ENCODE assay signal across 36 cellular contexts in the genomic region with DNA sequence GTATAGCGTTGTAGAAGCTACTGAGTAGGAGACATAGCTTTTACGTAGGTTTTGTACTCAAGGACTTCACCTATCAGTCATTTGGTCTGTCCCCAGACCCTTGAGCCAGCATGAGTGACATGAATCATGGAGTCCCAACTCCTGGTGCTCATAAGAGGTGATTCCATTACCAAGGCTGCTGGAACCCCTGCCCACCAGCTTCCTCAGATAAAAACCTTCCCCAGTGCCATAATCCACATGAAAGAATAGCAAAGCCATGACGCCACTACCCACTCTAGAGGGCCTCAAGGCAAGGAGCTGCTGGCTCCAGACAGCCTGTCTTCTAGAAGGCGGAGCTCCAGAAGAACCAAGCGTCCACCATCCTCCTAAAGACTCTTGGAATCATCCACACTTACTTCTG.
"Had no signal": no experiment of that assay in that cellular context is flagged by ENCODE, and none has a peak within 500 bp of the region (broad histone marks: within the 10 kb centered on the region; RNA-seq: fewer than 3 reads in every experiment).

No MANE protein-coding gene starts in this region.

- H3K27ac Mint-ChIP-seq: activated B cell treated with CpG ODN at 0.5 μM for 24 hours; activated CD4-positive, alpha-beta memory T cell treated with anti-CD3 and anti-CD28 coated beads for 36 hours; activated CD4-positive, alpha-beta T cell treated with anti-CD3 and anti-CD28 coated beads, Interleukin-2, amount 10 ng/mL, durations not matched to agents 24 days and 14 days; activated CD8-positive, alpha-beta T cell treated with anti-CD3 and anti-CD28 coated beads for 36 hours; activated naive CD4-positive, alpha-beta T cell treated with anti-CD3 and anti-CD28 coated beads for 36 hours; activated naive CD4-positive, alpha-beta T cell treated with anti-CD3 and anti-CD28 coated beads, Interleukin-2, amount 50 U/mL, for 72 hours; activated naive CD8-positive, alpha-beta T cell treated with anti-CD3 and anti-CD28 coated beads for 36 hours; activated T-cell treated with anti-CD3 and anti-CD28 coated beads, Interleukin-2, amount 50 U/mL, for 72 hours; activated T-helper 1 cell treated with anti-CD3 and anti-CD28 coated beads, Interleukin-12 subunit alpha, Interleukin-12 subunit beta, Interleukin-2, Interleukin-4 antibody, amounts not matched to agents 30 ng/mL and 10 ng/mL and 1 ng/mL, durations not matched to agents 14 hours and 24 hours and 36 hours; activated T-helper 17 cell treated with anti-CD3 and anti-CD28 coated beads, Interleukin-2, amount 50 U/mL, for 72 hours; brain; T-helper 1 cell treated with Interleukin-12 subunit alpha and Interleukin-12 subunit beta and Interleukin-4 antibody, amounts not matched to agents 30 μg/mL and 1 μg/mL, for 36 hours; T-helper 2 cell treated with Interferon-gamma antibody and Interleukin-4, amounts not matched to agents 5 μg/mL and 100 μg/mL, for 36 hours had no signal

- H3K4me1 Mint-ChIP-seq: activated B cell treated with CpG ODN at 0.5 μM for 24 hours; activated CD4-positive, alpha-beta T cell treated with anti-CD3 and anti-CD28 coated beads, Interleukin-2, amount 10 ng/mL, durations not matched to agents 24 days and 14 days; activated naive CD8-positive, alpha-beta T cell treated with anti-CD3 and anti-CD28 coated beads for 36 hours; activated T-helper 17 cell treated with anti-CD3 and anti-CD28 coated beads, Interleukin-2, amount 50 U/mL, for 72 hours; brain; central memory CD8-positive, alpha-beta T cell had no signal

- H3K9me3 ChIP-seq: adrenal gland, ascending aorta had no signal

- H3K4me3 ChIP-seq: adrenal gland, ascending aorta, cardiac muscle cell had no signal

- H3K9me3 Mint-ChIP-seq: activated B cell treated with CpG ODN at 0.5 μM for 24 hours; activated CD4-positive, alpha-beta memory T cell treated with anti-CD3 and anti-CD28 coated beads for 36 hours; activated CD4-positive, alpha-beta T cell treated with anti-CD3 and anti-CD28 coated beads, Interleukin-2, amount 10 ng/mL, durations not matched to agents 24 days and 14 days; activated CD8-positive, alpha-beta T cell treated with anti-CD3 and anti-CD28 coated beads for 36 hours; activated naive CD4-positive, alpha-beta T cell treated with anti-CD3 and anti-CD28 coated beads for 36 hours; activated naive CD4-positive, alpha-beta T cell treated with anti-CD3 and anti-CD28 coated beads, Interleukin-2, amount 50 U/mL, for 72 hours; activated naive CD8-positive, alpha-beta T cell treated with anti-CD3 and anti-CD28 coated beads for 36 hours; activated T-cell treated with anti-CD3 and anti-CD28 coated beads, Interleukin-2, amount 50 U/mL, for 4 hours; activated T-cell treated with anti-CD3 and anti-CD28 coated beads, Interleukin-2, amount 50 U/mL, for 72 hours; activated T-helper 1 cell treated with anti-CD3 and anti-CD28 coated beads, Interleukin-12 subunit alpha, Interleukin-12 subunit beta, Interleukin-2, Interleukin-4 antibody, amounts not matched to agents 30 ng/mL and 10 ng/mL and 1 ng/mL, durations not matched to agents 14 hours and 24 hours and 36 hours; activated T-helper 17 cell treated with anti-CD3 and anti-CD28 coated beads, Interleukin-2, amount 50 U/mL, for 72 hours; brain; central memory CD8-positive, alpha-beta T cell; T-helper 1 cell treated with Interleukin-12 subunit alpha and Interleukin-12 subunit beta and Interleukin-4 antibody, amounts not matched to agents 30 μg/mL and 1 μg/mL, for 36 hours; T-helper 2 cell treated with Interferon-gamma antibody and Interleukin-4, amounts not matched to agents 5 μg/mL and 100 μg/mL, for 36 hours had no signal

- H3K27me3 ChIP-seq: adrenal gland, ascending aorta, cardiac muscle cell had no signal

- ATAC-seq: activated CD8-positive, alpha-beta T cell treated with anti-CD3 and anti-CD28 coated beads for 36 hours; activated naive CD4-positive, alpha-beta T cell treated with anti-CD3 and anti-CD28 coated beads, Interleukin-2, amount 50 U/mL, for 72 hours; activated T-cell treated with anti-CD3 and anti-CD28 coated beads, Interleukin-2, amount 50 U/mL, for 4 hours; activated T-cell treated with anti-CD3 and anti-CD28 coated beads, Interleukin-2, amount 50 U/mL, for 72 hours; activated T-helper 17 cell treated with anti-CD3 and anti-CD28 coated beads, Interleukin-2, amount 50 U/mL, for 72 hours had no signal

- H3K36me3 Mint-ChIP-seq: activated CD4-positive, alpha-beta memory T cell treated with anti-CD3 and anti-CD28 coated beads for 36 hours; activated naive CD4-positive, alpha-beta T cell treated with anti-CD3 and anti-CD28 coated beads, Interleukin-2, amount 50 U/mL, for 72 hours; brain had no signal

- H3K4me1 ChIP-seq: ascending aorta had no signal

- H3K27ac ChIP-seq: adrenal gland, ascending aorta, cardiac muscle cell, VCaP had no signal

- DNase-seq: activated B cell treated with CpG ODN at 0.5 μM for 24 hours; activated CD4-positive, alpha-beta memory T cell treated with anti-CD3 and anti-CD28 coated beads for 36 hours; activated CD4-positive, alpha-beta T cell treated with anti-CD3 and anti-CD28 coated beads for 4 hours; activated CD4-positive, alpha-beta T cell treated with anti-CD3 and anti-CD28 coated beads, Interleukin-2, amount 10 ng/mL, durations not matched to agents 24 days and 14 days; activated CD4-positive, alpha-beta T cell treated with anti-CD3 and anti-CD28 coated beads, Interleukin-2, amount 50 U/mL, for 1 hour; activated CD4-positive, alpha-beta T cell treated with anti-CD3 and anti-CD28 coated beads, Interleukin-2, amount 50 U/mL, for 4 hours; activated CD4-positive, CD25-positive, alpha-beta regulatory T cell treated with anti-CD3 and anti-CD28 coated beads, Interleukin-2, amount 50 U/mL, for 72 hours; activated CD8-positive, alpha-beta memory T cell treated with anti-CD3 and anti-CD28 coated beads, Interleukin-2, amount 50 U/mL, for 4 hours; activated CD8-positive, alpha-beta T cell treated with anti-CD3 and anti-CD28 coated beads for 36 hours; activated effector memory CD4-positive, alpha-beta T cell treated with anti-CD3 and anti-CD28 coated beads, Interleukin-2, amount 50 U/mL, for 16 hours; activated gamma-delta T cell treated with Interleukin-2 at 50 U/mL for 16 hours; activated naive CD4-positive, alpha-beta T cell; activated naive CD4-positive, alpha-beta T cell treated with anti-CD3 and anti-CD28 coated beads for 36 hours; activated naive CD4-positive, alpha-beta T cell treated with anti-CD3 and anti-CD28 coated beads, Interleukin-2, amount 50 U/mL, for 16 hours; activated naive CD8-positive, alpha-beta T cell treated with anti-CD3 and anti-CD28 coated beads for 36 hours; activated T-cell treated with anti-CD3 and anti-CD28 coated beads for 4 hours; activated T-cell treated with anti-CD3 and anti-CD28 coated beads, Interleukin-2, amount 50 U/mL, for 1 hour; activated T-cell treated with anti-CD3 and anti-CD28 coated beads, Interleukin-2, amount 50 U/mL, for 4 hours; activated T-cell treated with anti-CD3 and anti-CD28 coated beads, Interleukin-2, amount 50 U/mL, for 72 hours; adrenal gland; amniotic stem cell; caudate nucleus; cerebellar nuclear complex; T-helper 1 cell; T-helper 2 cell; T-helper 9 cell had no signal

- H3K4me3 Mint-ChIP-seq: activated B cell treated with CpG ODN at 0.5 μM for 24 hours; activated CD4-positive, alpha-beta memory T cell treated with anti-CD3 and anti-CD28 coated beads for 36 hours; activated CD4-positive, alpha-beta T cell treated with anti-CD3 and anti-CD28 coated beads, Interleukin-2, amount 10 ng/mL, durations not matched to agents 24 days and 14 days; activated CD8-positive, alpha-beta T cell treated with anti-CD3 and anti-CD28 coated beads for 36 hours; activated naive CD4-positive, alpha-beta T cell treated with anti-CD3 and anti-CD28 coated beads for 36 hours; activated naive CD8-positive, alpha-beta T cell treated with anti-CD3 and anti-CD28 coated beads for 36 hours; activated T-cell treated with anti-CD3 and anti-CD28 coated beads, Interleukin-2, amount 50 U/mL, for 4 hours; activated T-cell treated with anti-CD3 and anti-CD28 coated beads, Interleukin-2, amount 50 U/mL, for 72 hours; activated T-helper 1 cell treated with anti-CD3 and anti-CD28 coated beads, Interleukin-12 subunit alpha, Interleukin-12 subunit beta, Interleukin-2, Interleukin-4 antibody, amounts not matched to agents 30 ng/mL and 10 ng/mL and 1 ng/mL, durations not matched to agents 14 hours and 24 hours and 36 hours; activated T-helper 17 cell treated with anti-CD3 and anti-CD28 coated beads, Interleukin-2, amount 50 U/mL, for 72 hours; brain; central memory CD8-positive, alpha-beta T cell; T-helper 1 cell treated with Interleukin-12 subunit alpha and Interleukin-12 subunit beta and Interleukin-4 antibody, amounts not matched to agents 30 μg/mL and 1 μg/mL, for 36 hours; T-helper 2 cell treated with Interferon-gamma antibody and Interleukin-4, amounts not matched to agents 5 μg/mL and 100 μg/mL, for 36 hours had no signal

- H3K36me3 ChIP-seq: adrenal gland, cardiac muscle cell had no signal
